7 cellular contexts compared by ENCODE assay signal in the genomic region with DNA sequence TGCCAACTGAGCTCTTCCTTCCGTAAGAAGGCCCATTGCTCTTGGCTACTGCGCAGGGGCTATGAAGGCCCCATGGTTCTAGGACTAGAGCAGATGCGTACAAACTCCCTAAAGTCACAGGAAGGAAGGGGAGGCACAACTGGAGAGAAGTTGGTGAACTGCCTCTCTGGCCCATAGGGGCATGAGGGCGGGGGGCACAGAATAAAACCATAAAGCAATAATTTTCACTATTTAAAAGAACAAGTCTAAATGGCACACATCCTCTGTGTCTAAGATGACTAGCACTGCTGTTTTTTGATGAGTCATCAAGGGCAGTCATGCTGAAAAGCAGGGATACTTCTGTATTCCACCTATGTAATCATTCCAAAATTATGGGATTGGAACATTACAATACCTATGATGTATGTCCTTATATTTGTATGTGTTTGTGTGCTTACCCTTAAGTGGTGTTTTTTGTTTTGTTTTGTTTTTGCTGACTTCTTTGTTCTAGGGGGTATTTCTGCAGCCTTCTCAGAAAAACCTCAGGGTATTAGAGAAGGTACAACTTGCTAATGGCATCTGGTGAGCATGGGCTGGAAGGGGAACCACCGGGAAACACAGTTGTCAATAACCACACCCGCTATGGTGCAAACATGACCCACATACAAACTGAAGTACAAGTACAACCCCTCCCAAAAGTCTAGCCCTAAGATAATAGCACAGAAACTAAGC. TPM values are rescaled to one million over a fixed set of nuclear protein-coding genes. Genes with fewer than 3 reads are reported as not detected.
DNase-seq lines count a peak whose midpoint lies in the region; ATAC-seq, FAIRE-seq and TF ChIP-seq lines count a peak whose summit lies in the region.

No MANE protein-coding gene starts in this region.

- DNase-seq in GM12892 (ENCODE audit: insufficient read length) (no peak), NCI-H69 (lab: John Stamatoyannopoulos, UW) (peak; percentile 61), kidney glomerular epithelial cell (lab: John Stamatoyannopoulos, UW) (peak; percentile 43), upper lobe of right lung (no peak), vagina (ENCODE audit: extremely low spot score in 2 of 2) (no peak)
- peak; percentile 47 for DNase-seq in activated naive CD4-positive, alpha-beta T cell treated with anti-CD3 and anti-CD28 coated beads, Interleukin-2, amount 10 ng/mL, durations not matched to agents 7 days and 5 days

- no peaks in the 10 kb centered on the region for H3K36me3 Mint-ChIP-seq in activated naive CD4-positive, alpha-beta T cell treated with anti-CD3 and anti-CD28 coated beads, Interleukin-2, amount 10 ng/mL, durations not matched to agents 7 days and 5 days

- peak overlapping the region; percentile 75 for H3K27ac Mint-ChIP-seq in activated naive CD4-positive, alpha-beta T cell treated with anti-CD3 and anti-CD28 coated beads, Interleukin-2, amount 10 ng/mL, durations not matched to agents 7 days and 5 days

- CTCF ChIA-PET in HEK293 (lab: Yijun Ruan, JAX), result interaction anchor here (1.3 kb wide), 1 partner anchor 9 kb away, joined by 6 read pairs; no protein-coding TSS in a partner anchor
- CTCF ChIA-PET in activated naive CD4-positive, alpha-beta T cell treated with anti-CD3 and anti-CD28 coated beads, Interleukin-2, amount 10 ng/mL, durations not matched to agents 7 days and 5 days (lab: Charles Lee), result interaction anchor here (1.0 to 1.1 kb wide), 2 partner anchors 47 to 212 kb away, joined by 3 read pairs; no protein-coding TSS in a partner anchor

- H3K4me3 ChIP-seq in HEK293 (ENCODE audit: low read depth, low read length), result no peak overlapping the region
- no peak overlapping the region for H3K4me3 ChIP-seq in upper lobe of right lung
- H3K4me3 ChIP-seq in vagina, result no peak overlapping the region

- peaks cover 44% of the 10 kb centered on the region for H3K4me1 Mint-ChIP-seq in activated naive CD4-positive, alpha-beta T cell treated with anti-CD3 and anti-CD28 coated beads, Interleukin-2, amount 10 ng/mL, durations not matched to agents 7 days and 5 days

- TF ChIP-seq POLR2A in GM12892 (IDR thresholded peaks at IDR 0.05; ENCODE audit: low read depth, low read length) (no peak), vagina (IDR thresholded peaks at IDR 0.05) (no peak)

- POLR2A ChIA-PET in HEK293 (lab: Yijun Ruan, JAX), result interaction anchor here (1.0 kb wide), 1 partner anchor 21 kb away, joined by 12 read pairs; no protein-coding TSS in a partner anchor

- H3K4me1 ChIP-seq in HEK293 (ENCODE audit: control insufficient read depth, insufficient read depth, low read length) (peaks cover 16% of the 10 kb centered on the region), upper lobe of right lung (peaks cover 80% of the 10 kb centered on the region), vagina (peaks cover 85% of the 10 kb centered on the region)

- FAIRE-seq in GM12892 (lab: Jason Lieb, UNC), result peak; percentile 92

- intact Hi-C loops in upper lobe of right lung (cut with DNase I) (no loop called here), vagina (cut with DNase I) (no loop called here)

- H3K27me3 Mint-ChIP-seq in activated naive CD4-positive, alpha-beta T cell treated with anti-CD3 and anti-CD28 coated beads, Interleukin-2, amount 10 ng/mL, durations not matched to agents 7 days and 5 days, result no peaks in the 10 kb centered on the region

- H3K27ac ChIP-seq in HEK293 (ENCODE audit: extremely low read depth, low read depth, low read length), result no peak overlapping the region
- H3K27ac ChIP-seq in upper lobe of right lung, result peak overlapping the region; percentile 65
- H3K27ac ChIP-seq in vagina, result no peak overlapping the region

- H3K9me3 ChIP-seq in HEK293 (ENCODE audit: control insufficient read depth, insufficient read depth, low read depth, low read length), result no peaks in the 10 kb centered on the region
- no peaks in the 10 kb centered on the region for H3K9me3 ChIP-seq in upper lobe of right lung
- H3K9me3 ChIP-seq in vagina, result no peaks in the 10 kb centered on the region

- peak; percentile 89 for ATAC-seq in upper lobe of right lung

- no peaks in the 10 kb centered on the region for H3K27me3 ChIP-seq in upper lobe of right lung
- no peaks in the 10 kb centered on the region for H3K27me3 ChIP-seq in vagina

- TF ChIP-seq CTCF in HEK293 (tag by site-specific recombination; IDR thresholded peaks at IDR 0.05) (no peak), upper lobe of right lung (IDR thresholded peaks at IDR 0.05) (no peak), vagina (IDR thresholded peaks at IDR 0.05) (no peak)

- H3K36me3 ChIP-seq in HEK293 (ENCODE audit: control insufficient read depth in 2 of 2, insufficient read depth in 1 of 2, low read length in 2 of 2) (no peaks in the 10 kb centered on the region), upper lobe of right lung (no peaks in the 10 kb centered on the region), vagina (no peaks in the 10 kb centered on the region)

- no peaks in the 10 kb centered on the region for H3K9me3 Mint-ChIP-seq in activated naive CD4-positive, alpha-beta T cell treated with anti-CD3 and anti-CD28 coated beads, Interleukin-2, amount 10 ng/mL, durations not matched to agents 7 days and 5 days

- no peak overlapping the region for H3K4me3 Mint-ChIP-seq in activated naive CD4-positive, alpha-beta T cell treated with anti-CD3 and anti-CD28 coated beads, Interleukin-2, amount 10 ng/mL, durations not matched to agents 7 days and 5 days

TF ChIP-seq in HEK293, 187 proteins besides CTCF, POLR2A, EP300 and RAD21 (continues in another document):
- TF ChIP-seq SP2 (tag by site-specific recombination; IDR thresholded peaks at IDR 0.05), result no peak
- no peak for TF ChIP-seq RBAK (tag by site-specific recombination; IDR thresholded peaks at IDR 0.05)
- TF ChIP-seq ZNF768 (tag by site-specific recombination; IDR thresholded peaks at IDR 0.05), result no peak
- TF ChIP-seq SCRT2 (tag by site-specific recombination; IDR thresholded peaks at IDR 0.05), result no peak
- no peak for TF ChIP-seq ZNF707 (tag by site-specific recombination; IDR thresholded peaks at IDR 0.05)
- TF ChIP-seq ZNF830 (tag by site-specific recombination; IDR thresholded peaks at IDR 0.05; ENCODE audit: low read depth), result no peak
- no peak for TF ChIP-seq KLF10 (tag by site-specific recombination; IDR thresholded peaks at IDR 0.05)
- TF ChIP-seq ZNF2 (tag by site-specific recombination; IDR thresholded peaks at IDR 0.05), result no peak
- TF ChIP-seq ZBTB8A (tag by site-specific recombination; IDR thresholded peaks at IDR 0.05), result no peak
- no peak for TF ChIP-seq ZNF530 (tag by site-specific recombination; IDR thresholded peaks at IDR 0.05; ENCODE audit: low read depth)
- TF ChIP-seq ZNF366 (tag by site-specific recombination; conservative IDR thresholded peaks at IDR 0.05), result peak; percentile 63
- TF ChIP-seq, protein P1, sequence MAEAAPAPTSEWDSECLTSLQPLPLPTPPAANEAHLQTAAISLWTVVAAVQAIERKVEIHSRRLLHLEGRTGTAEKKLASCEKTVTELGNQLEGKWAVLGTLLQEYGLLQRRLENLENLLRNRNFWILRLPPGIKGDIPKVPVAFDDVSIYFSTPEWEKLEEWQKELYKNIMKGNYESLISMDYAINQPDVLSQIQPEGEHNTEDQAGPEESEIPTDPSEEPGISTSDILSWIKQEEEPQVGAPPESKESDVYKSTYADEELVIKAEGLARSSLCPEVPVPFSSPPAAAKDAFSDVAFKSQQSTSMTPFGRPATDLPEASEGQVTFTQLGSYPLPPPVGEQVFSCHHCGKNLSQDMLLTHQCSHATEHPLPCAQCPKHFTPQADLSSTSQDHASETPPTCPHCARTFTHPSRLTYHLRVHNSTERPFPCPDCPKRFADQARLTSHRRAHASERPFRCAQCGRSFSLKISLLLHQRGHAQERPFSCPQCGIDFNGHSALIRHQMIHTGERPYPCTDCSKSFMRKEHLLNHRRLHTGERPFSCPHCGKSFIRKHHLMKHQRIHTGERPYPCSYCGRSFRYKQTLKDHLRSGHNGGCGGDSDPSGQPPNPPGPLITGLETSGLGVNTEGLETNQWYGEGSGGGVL (tag by site-specific recombination; IDR thresholded peaks at IDR 0.05), result 0 out of 2 replicates have a peak, but pooled peaks have one; percentile 7
- no peak for TF ChIP-seq ZNF521 (tag by site-specific recombination; IDR thresholded peaks at IDR 0.05)
- no peak for TF ChIP-seq ZNF596 (tag by site-specific recombination; IDR thresholded peaks at IDR 0.05)
- peak; percentile 44; the same call in 1 of the 2 replicates for TF ChIP-seq PRDM10 (tag by site-specific recombination; IDR thresholded peaks at IDR 0.05)
- no peak for TF ChIP-seq BCL11A (tag by site-specific recombination; IDR thresholded peaks at IDR 0.05; ENCODE audit: low read depth)
- no peak for TF ChIP-seq ZBTB21 (tag by site-specific recombination; IDR thresholded peaks at IDR 0.05)

RNA-seq across cellular contexts. Expression of gene B4GALT5, which starts 36.9 kb away (rescaled TPM):
- polyA plus RNA-seq in GM12892 (2012; ENCODE audit: missing spikeins), result 19.3 TPM
- total RNA-seq in upper lobe of right lung, result 46.1 TPM
- total RNA-seq in vagina, result 17.9 TPM

Comparison
In these comparisons a context has a peak if more than half of its experiments do, and no peak if none do; other contexts are left out.
1. DNase-seq: peak in NCI-H69 (single experiment), activated naive CD4-positive, alpha-beta T cell treated with anti-CD3 and anti-CD28 coated beads, Interleukin-2, amount 10 ng/mL, durations not matched to agents 7 days and 5 days (single experiment) and kidney glomerular epithelial cell (single experiment); none in GM12892 (single experiment), upper lobe of right lung (single experiment) and vagina (0 of 2).